ENCODE assay signal across 1 cellular context in the genomic region with DNA sequence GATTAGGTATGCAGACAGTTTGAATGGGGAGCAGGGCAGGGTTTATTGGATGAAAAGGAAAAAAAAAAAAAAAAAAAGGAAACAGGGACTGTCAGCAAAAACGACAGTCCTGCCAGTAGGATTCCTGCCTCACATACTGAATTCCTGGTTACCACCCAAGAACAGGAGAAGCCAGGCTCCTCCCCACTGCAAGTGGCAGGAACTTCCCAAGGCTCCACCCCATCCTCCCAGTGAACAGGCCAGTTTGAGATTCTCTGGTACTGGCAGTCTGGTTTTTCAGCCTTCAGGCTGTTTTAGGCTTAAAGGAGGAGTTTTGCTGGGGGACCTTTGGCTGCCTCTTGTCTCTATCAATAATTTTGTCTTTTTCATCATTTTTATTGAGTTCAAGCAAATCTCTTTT.
TF ChIP-seq lines count a peak whose summit lies in the region.

No MANE protein-coding gene starts in this region.

TF ChIP-seq in A549, 52 proteins besides CTCF, POLR2A, EP300 and RAD21 (continued from another document):
- TF ChIP-seq, protein P1, sequence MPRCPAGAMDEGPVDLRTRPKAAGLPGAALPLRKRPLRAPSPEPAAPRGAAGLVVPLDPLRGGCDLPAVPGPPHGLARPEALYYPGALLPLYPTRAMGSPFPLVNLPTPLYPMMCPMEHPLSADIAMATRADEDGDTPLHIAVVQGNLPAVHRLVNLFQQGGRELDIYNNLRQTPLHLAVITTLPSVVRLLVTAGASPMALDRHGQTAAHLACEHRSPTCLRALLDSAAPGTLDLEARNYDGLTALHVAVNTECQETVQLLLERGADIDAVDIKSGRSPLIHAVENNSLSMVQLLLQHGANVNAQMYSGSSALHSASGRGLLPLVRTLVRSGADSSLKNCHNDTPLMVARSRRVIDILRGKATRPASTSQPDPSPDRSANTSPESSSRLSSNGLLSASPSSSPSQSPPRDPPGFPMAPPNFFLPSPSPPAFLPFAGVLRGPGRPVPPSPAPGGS (IDR thresholded peaks at IDR 0.05): no peak
- TF ChIP-seq PHF8 (IDR thresholded peaks at IDR 0.05; ENCODE audit: borderline replicate concordance, low read depth) (no peak), BHLHE40 (IDR thresholded peaks at IDR 0.05; ENCODE audit: low read depth, low read length) (no peak), KDM5A (IDR thresholded peaks at IDR 0.05) (no peak), SREBF2 (IDR thresholded peaks at IDR 0.05) (no peak), MAFK (IDR thresholded peaks at IDR 0.05; ENCODE audit: partially characterized antibody) (no peak)
- TF ChIP-seq, protein P2, sequence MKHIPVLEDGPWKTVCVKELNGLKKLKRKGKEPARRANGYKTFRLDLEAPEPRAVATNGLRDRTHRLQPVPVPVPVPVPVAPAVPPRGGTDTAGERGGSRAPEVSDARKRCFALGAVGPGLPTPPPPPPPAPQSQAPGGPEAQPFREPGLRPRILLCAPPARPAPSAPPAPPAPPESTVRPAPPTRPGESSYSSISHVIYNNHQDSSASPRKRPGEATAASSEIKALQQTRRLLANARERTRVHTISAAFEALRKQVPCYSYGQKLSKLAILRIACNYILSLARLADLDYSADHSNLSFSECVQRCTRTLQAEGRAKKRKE (CRISPR knock-in tag; IDR thresholded peaks at IDR 0.05; ENCODE audit: low read depth): no peak
- TF ChIP-seq, protein P3, sequence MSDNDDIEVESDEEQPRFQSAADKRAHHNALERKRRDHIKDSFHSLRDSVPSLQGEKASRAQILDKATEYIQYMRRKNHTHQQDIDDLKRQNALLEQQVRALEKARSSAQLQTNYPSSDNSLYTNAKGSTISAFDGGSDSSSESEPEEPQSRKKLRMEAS (IDR thresholded peaks at IDR 0.05): no peak
